ENCODE assay signal across 3 cellular contexts in the genomic region with DNA sequence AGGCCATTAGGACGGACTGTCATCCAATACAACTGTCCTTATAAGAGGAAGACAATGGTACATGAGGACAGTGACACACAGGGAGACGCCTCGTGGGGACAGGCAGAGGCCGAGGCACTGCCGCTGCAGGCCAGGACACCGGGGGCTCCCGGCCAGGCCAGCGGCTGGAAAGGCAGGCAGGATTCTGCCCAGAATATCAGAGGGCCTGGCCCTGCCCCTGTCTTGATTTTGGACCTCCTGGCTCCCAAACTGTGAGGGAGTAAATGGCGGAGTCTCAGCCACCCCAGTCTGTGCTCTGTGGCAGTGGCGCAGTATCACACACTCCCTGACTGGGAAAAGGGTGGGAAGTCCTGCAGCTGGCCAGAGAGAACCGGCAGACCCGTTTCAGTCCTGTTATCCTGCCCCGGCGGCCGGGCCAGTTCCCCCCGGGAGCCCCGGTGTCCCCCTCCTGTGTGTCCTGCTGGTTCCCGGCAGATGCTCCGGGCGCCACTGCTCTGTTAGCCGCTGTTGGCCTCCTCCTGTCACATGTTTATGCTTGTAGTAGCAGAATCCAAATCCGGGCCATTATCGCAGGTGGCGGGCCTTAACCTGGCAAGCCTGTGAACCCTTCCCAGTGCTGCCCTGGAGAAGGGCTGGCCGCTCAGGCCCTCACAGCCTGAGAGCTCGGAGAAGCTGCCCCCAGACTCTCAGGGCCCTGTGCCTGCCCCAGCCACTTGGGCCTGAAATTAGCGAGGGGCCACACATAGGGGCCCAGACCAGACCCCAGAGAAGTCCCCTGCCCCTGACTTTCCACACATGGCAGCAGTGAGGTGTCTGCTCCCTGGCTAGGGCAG.
TF ChIP-seq lines count a peak whose summit lies in the region.

No MANE protein-coding gene starts in this region.

TF ChIP-seq in GM23338, 12 proteins besides CTCF, POLR2A, EP300 and RAD21:
- TF ChIP-seq NANOG (IDR thresholded peaks at IDR 0.05; ENCODE audit: borderline replicate concordance) (no peak), EZH2 (IDR thresholded peaks at IDR 0.05; ENCODE audit: low read depth, unreplicated experiment) (no peak), ETS1 (IDR thresholded peaks at IDR 0.05) (no peak), POLR2AphosphoS5 (IDR thresholded peaks at IDR 0.05; ENCODE audit: low read depth) (no peak), ZNF331 (CRISPR knock-in tag; IDR thresholded peaks at IDR 0.05; ENCODE audit: low read depth) (no peak), STAT1 (IDR thresholded peaks at IDR 0.05; ENCODE audit: unreplicated experiment) (no peak), ZNF114 (CRISPR knock-in tag; IDR thresholded peaks at IDR 0.05) (no peak), CREB1 (CRISPR knock-in tag; IDR thresholded peaks at IDR 0.05; ENCODE audit: low read depth) (no peak)
- TF ChIP-seq, protein P1, sequence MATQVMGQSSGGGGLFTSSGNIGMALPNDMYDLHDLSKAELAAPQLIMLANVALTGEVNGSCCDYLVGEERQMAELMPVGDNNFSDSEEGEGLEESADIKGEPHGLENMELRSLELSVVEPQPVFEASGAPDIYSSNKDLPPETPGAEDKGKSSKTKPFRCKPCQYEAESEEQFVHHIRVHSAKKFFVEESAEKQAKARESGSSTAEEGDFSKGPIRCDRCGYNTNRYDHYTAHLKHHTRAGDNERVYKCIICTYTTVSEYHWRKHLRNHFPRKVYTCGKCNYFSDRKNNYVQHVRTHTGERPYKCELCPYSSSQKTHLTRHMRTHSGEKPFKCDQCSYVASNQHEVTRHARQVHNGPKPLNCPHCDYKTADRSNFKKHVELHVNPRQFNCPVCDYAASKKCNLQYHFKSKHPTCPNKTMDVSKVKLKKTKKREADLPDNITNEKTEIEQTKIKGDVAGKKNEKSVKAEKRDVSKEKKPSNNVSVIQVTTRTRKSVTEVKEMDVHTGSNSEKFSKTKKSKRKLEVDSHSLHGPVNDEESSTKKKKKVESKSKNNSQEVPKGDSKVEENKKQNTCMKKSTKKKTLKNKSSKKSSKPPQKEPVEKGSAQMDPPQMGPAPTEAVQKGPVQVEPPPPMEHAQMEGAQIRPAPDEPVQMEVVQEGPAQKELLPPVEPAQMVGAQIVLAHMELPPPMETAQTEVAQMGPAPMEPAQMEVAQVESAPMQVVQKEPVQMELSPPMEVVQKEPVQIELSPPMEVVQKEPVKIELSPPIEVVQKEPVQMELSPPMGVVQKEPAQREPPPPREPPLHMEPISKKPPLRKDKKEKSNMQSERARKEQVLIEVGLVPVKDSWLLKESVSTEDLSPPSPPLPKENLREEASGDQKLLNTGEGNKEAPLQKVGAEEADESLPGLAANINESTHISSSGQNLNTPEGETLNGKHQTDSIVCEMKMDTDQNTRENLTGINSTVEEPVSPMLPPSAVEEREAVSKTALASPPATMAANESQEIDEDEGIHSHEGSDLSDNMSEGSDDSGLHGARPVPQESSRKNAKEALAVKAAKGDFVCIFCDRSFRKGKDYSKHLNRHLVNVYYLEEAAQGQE (IDR thresholded peaks at IDR 0.05; ENCODE audit: unreplicated experiment): no peak

TF ChIP-seq in K562, 482 proteins besides CTCF, POLR2A, EP300 and RAD21 (continues in another document):
- no peak for TF ChIP-seq BMI1 (IDR thresholded peaks at IDR 0.05; ENCODE audit: low read length)
- TF ChIP-seq ZNF561 (CRISPR knock-in tag; conservative IDR thresholded peaks at IDR 0.05): no peak
- TF ChIP-seq CHD4 (IDR thresholded peaks at IDR 0.05; ENCODE audit: insufficient read depth, insufficient replicate concordance, low read depth, low read length, poor library complexity, severe bottlenecking): no peak
- TF ChIP-seq, protein P2, sequence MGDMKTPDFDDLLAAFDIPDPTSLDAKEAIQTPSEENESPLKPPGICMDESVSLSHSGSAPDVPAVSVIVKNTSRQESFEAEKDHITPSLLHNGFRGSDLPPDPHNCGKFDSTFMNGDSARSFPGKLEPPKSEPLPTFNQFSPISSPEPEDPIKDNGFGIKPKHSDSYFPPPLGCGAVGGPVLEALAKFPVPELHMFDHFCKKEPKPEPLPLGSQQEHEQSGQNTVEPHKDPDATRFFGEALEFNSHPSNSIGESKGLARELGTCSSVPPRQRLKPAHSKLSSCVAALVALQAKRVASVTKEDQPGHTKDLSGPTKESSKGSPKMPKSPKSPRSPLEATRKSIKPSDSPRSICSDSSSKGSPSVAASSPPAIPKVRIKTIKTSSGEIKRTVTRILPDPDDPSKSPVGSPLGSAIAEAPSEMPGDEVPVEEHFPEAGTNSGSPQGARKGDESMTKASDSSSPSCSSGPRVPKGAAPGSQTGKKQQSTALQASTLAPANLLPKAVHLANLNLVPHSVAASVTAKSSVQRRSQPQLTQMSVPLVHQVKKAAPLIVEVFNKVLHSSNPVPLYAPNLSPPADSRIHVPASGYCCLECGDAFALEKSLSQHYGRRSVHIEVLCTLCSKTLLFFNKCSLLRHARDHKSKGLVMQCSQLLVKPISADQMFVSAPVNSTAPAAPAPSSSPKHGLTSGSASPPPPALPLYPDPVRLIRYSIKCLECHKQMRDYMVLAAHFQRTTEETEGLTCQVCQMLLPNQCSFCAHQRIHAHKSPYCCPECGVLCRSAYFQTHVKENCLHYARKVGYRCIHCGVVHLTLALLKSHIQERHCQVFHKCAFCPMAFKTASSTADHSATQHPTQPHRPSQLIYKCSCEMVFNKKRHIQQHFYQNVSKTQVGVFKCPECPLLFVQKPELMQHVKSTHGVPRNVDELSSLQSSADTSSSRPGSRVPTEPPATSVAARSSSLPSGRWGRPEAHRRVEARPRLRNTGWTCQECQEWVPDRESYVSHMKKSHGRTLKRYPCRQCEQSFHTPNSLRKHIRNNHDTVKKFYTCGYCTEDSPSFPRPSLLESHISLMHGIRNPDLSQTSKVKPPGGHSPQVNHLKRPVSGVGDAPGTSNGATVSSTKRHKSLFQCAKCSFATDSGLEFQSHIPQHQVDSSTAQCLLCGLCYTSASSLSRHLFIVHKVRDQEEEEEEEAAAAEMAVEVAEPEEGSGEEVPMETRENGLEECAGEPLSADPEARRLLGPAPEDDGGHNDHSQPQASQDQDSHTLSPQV (IDR thresholded peaks at IDR 0.05): peak; percentile 36; the same call in 1 of the 2 replicates
- no peak for TF ChIP-seq PYGO2 (tag; IDR thresholded peaks at IDR 0.05)
- no peak for TF ChIP-seq HNRNPK (IDR thresholded peaks at IDR 0.05; ENCODE audit: low read depth, low read length, poor library complexity, severe bottlenecking)
- peak; percentile 73 for TF ChIP-seq ZFX (CRISPR knock-in tag; IDR thresholded peaks at IDR 0.05)
- peak; percentile 49; the same call in 1 of the 2 replicates for TF ChIP-seq PHF8 (IDR thresholded peaks at IDR 0.05; ENCODE audit: borderline replicate concordance, low read length)
- TF ChIP-seq ZNF511 (CRISPR knock-in tag; IDR thresholded peaks at IDR 0.05): no peak
- TF ChIP-seq, protein P3, sequence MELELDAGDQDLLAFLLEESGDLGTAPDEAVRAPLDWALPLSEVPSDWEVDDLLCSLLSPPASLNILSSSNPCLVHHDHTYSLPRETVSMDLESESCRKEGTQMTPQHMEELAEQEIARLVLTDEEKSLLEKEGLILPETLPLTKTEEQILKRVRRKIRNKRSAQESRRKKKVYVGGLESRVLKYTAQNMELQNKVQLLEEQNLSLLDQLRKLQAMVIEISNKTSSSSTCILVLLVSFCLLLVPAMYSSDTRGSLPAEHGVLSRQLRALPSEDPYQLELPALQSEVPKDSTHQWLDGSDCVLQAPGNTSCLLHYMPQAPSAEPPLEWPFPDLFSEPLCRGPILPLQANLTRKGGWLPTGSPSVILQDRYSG (tag; conservative IDR thresholded peaks at IDR 0.05; ENCODE audit: low read depth): 0 out of 2 replicates have a peak, but pooled peaks have one; percentile 10
- TF ChIP-seq, protein P4, sequence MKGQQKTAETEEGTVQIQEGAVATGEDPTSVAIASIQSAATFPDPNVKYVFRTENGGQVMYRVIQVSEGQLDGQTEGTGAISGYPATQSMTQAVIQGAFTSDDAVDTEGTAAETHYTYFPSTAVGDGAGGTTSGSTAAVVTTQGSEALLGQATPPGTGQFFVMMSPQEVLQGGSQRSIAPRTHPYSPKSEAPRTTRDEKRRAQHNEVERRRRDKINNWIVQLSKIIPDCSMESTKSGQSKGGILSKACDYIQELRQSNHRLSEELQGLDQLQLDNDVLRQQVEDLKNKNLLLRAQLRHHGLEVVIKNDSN (CRISPR knock-in tag; IDR thresholded peaks at IDR 0.05): no peak
- 0 out of 2 replicates have a peak, but pooled peaks have one; percentile 26 for TF ChIP-seq RBFOX2 (IDR thresholded peaks at IDR 0.05; ENCODE audit: low read depth, low read length)
- TF ChIP-seq HMGN3 (IDR thresholded peaks at IDR 0.05; ENCODE audit: borderline replicate concordance, extremely low read depth, insufficient read length, low read depth, low read length): peak; percentile 43
- TF ChIP-seq FIP1L1 (IDR thresholded peaks at IDR 0.05; ENCODE audit: low read depth, low read length, poor library complexity, severe bottlenecking): no peak

TF ChIP-seq in HepG2, 621 proteins besides CTCF, POLR2A, EP300 and RAD21 (continues in another document):
- TF ChIP-seq ZNF446 (CRISPR knock-in tag; IDR thresholded peaks at IDR 0.05) (no peak), HOXA5 (CRISPR knock-in tag; IDR thresholded peaks at IDR 0.05) (no peak), ZNF253 (CRISPR knock-in tag; IDR thresholded peaks at IDR 0.05; ENCODE audit: borderline replicate concordance) (no peak), ZNF225 (CRISPR knock-in tag; IDR thresholded peaks at IDR 0.05) (0 out of 2 replicates have a peak, but pooled peaks have one; percentile 32), NR1H2 (CRISPR knock-in tag; IDR thresholded peaks at IDR 0.05; ENCODE audit: borderline replicate concordance, low read depth) (no peak), ZNF160 (CRISPR knock-in tag; IDR thresholded peaks at IDR 0.05) (no peak), SETDB1 (CRISPR knock-in tag; IDR thresholded peaks at IDR 0.05; ENCODE audit: borderline replicate concordance) (0 out of 2 replicates have a peak, but pooled peaks have one; percentile 51), HES4 (CRISPR knock-in tag; IDR thresholded peaks at IDR 0.05; ENCODE audit: borderline replicate concordance) (no peak), YEATS4 (CRISPR knock-in tag; IDR thresholded peaks at IDR 0.05; ENCODE audit: borderline replicate concordance) (no peak), ZFP91 (CRISPR knock-in tag; IDR thresholded peaks at IDR 0.05; ENCODE audit: borderline replicate concordance) (peak; percentile 22; the same call in 1 of the 2 replicates), SP4 (CRISPR knock-in tag; IDR thresholded peaks at IDR 0.05) (no peak)
- TF ChIP-seq, protein P5, sequence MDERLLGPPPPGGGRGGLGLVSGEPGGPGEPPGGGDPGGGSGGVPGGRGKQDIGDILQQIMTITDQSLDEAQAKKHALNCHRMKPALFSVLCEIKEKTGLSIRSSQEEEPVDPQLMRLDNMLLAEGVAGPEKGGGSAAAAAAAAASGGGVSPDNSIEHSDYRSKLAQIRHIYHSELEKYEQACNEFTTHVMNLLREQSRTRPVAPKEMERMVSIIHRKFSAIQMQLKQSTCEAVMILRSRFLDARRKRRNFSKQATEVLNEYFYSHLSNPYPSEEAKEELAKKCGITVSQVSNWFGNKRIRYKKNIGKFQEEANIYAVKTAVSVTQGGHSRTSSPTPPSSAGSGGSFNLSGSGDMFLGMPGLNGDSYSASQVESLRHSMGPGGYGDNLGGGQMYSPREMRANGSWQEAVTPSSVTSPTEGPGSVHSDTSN (CRISPR knock-in tag; IDR thresholded peaks at IDR 0.05): no peak
- TF ChIP-seq, protein P6, sequence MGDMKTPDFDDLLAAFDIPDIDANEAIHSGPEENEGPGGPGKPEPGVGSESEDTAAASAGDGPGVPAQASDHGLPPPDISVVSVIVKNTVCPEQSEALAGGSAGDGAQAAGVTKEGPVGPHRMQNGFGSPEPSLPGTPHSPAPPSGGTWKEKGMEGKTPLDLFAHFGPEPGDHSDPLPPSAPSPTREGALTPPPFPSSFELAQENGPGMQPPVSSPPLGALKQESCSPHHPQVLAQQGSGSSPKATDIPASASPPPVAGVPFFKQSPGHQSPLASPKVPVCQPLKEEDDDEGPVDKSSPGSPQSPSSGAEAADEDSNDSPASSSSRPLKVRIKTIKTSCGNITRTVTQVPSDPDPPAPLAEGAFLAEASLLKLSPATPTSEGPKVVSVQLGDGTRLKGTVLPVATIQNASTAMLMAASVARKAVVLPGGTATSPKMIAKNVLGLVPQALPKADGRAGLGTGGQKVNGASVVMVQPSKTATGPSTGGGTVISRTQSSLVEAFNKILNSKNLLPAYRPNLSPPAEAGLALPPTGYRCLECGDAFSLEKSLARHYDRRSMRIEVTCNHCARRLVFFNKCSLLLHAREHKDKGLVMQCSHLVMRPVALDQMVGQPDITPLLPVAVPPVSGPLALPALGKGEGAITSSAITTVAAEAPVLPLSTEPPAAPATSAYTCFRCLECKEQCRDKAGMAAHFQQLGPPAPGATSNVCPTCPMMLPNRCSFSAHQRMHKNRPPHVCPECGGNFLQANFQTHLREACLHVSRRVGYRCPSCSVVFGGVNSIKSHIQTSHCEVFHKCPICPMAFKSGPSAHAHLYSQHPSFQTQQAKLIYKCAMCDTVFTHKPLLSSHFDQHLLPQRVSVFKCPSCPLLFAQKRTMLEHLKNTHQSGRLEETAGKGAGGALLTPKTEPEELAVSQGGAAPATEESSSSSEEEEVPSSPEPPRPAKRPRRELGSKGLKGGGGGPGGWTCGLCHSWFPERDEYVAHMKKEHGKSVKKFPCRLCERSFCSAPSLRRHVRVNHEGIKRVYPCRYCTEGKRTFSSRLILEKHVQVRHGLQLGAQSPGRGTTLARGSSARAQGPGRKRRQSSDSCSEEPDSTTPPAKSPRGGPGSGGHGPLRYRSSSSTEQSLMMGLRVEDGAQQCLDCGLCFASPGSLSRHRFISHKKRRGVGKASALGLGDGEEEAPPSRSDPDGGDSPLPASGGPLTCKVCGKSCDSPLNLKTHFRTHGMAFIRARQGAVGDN (CRISPR knock-in tag; IDR thresholded peaks at IDR 0.05): peak; percentile 53
- TF ChIP-seq, protein P7, sequence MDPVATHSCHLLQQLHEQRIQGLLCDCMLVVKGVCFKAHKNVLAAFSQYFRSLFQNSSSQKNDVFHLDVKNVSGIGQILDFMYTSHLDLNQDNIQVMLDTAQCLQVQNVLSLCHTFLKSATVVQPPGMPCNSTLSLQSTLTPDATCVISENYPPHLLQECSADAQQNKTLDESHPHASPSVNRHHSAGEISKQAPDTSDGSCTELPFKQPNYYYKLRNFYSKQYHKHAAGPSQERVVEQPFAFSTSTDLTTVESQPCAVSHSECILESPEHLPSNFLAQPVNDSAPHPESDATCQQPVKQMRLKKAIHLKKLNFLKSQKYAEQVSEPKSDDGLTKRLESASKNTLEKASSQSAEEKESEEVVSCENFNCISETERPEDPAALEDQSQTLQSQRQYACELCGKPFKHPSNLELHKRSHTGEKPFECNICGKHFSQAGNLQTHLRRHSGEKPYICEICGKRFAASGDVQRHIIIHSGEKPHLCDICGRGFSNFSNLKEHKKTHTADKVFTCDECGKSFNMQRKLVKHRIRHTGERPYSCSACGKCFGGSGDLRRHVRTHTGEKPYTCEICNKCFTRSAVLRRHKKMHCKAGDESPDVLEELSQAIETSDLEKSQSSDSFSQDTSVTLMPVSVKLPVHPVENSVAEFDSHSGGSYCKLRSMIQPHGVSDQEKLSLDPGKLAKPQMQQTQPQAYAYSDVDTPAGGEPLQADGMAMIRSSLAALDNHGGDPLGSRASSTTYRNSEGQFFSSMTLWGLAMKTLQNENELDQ (CRISPR knock-in tag; IDR thresholded peaks at IDR 0.05; ENCODE audit: borderline replicate concordance): no peak
